Comparison of ENCODE assay signal across 21 cellular contexts in the genomic region with DNA sequence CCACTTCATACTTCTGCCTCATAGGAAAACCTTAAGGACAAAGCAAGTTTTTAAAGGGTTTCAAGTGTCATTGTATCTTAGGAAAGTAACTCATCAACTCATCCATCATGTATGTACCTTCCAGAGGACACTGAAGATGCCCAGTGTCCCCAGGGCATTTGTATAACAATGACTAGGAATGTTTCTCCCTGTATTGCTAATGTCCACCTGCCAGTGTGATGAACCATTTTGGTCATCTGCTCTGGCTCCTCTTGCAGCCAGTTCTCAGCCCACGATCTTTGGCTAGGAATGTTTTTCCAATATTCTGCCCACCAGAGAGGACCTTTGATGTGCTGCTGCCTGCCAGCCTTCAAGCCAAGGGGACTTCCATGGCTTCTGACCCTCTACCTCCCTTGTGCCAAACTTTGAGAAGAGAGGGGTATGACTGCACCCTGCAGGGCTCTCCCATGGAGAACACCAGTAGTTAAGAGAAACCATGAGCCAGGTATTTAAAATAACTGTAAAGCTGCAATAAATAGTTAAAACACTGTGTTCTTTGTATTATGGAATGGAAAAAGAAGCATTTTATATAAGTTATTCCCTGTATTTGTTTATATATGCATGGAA. TPM values are rescaled to one million over a fixed set of nuclear protein-coding genes. Genes with fewer than 3 reads are reported as not detected.
DNase-seq lines count a peak whose midpoint lies in the region; ATAC-seq, FAIRE-seq and TF ChIP-seq lines count a peak whose summit lies in the region.
"Had no signal": no experiment of that assay in that cellular context is flagged by ENCODE, and none has a peak within 500 bp of the region (broad histone marks: within the 10 kb centered on the region; RNA-seq: fewer than 3 reads in every experiment).

No MANE protein-coding gene starts in this region.

- H3K27ac Mint-ChIP-seq in CD4-positive, CD25-positive, alpha-beta regulatory T cell, result peak overlapping the region in 2 of 3 donors; percentile 64 to 71
- H3K27ac Mint-ChIP-seq in neural crest cell (ENCODE audit: unreplicated experiment), result peak overlapping the region; percentile 78

- H3K9me3 Mint-ChIP-seq in CD4-positive, CD25-positive, alpha-beta regulatory T cell, result no peaks in the 10 kb centered on the region
- H3K9me3 Mint-ChIP-seq in neural crest cell, result no peaks in the 10 kb centered on the region
- H3K9me3 Mint-ChIP-seq: CD14-positive monocyte had no signal

- peaks cover 5% of the 10 kb centered on the region for H3K36me3 ChIP-seq in CD4-positive, CD25-positive, alpha-beta regulatory T cell (ENCODE audit: control insufficient read depth, insufficient read depth, low read length)
- peaks cover 0 to under 1% of the 10 kb centered on the region in 2 donors for H3K36me3 ChIP-seq in small intestine (ENCODE audit: control insufficient read depth in 2 of 2, insufficient read depth in 2 of 2, low read length in 2 of 2)
- H3K36me3 ChIP-seq: HAP-1, Peyer's patch had no signal

- H3K4me1 ChIP-seq in CD4-positive, CD25-positive, alpha-beta regulatory T cell (ENCODE audit: control insufficient read depth, insufficient read depth, low read length, poor library complexity, severe bottlenecking), result no peaks in the 10 kb centered on the region
- no peaks in the 10 kb centered on the region for H3K4me1 ChIP-seq in small intestine (ENCODE audit: control insufficient read depth in 2 of 2, insufficient read depth in 1 of 2, low read depth in 1 of 2, low read length in 1 of 2)
- H3K4me1 ChIP-seq: A549, Peyer's patch had no signal

- WGBS in small intestine, 3 donors, result 89 to 92% (median 90%) methylated on average over 1 of the region's 1 CpG

- H3K9me3 ChIP-seq in CD4-positive, CD25-positive, alpha-beta regulatory T cell (ENCODE audit: control insufficient read depth in 2 of 2, low read length in 2 of 2), result no peaks in the 10 kb centered on the region
- H3K9me3 ChIP-seq in small intestine (ENCODE audit: control insufficient read depth, low read depth), result no peaks in the 10 kb centered on the region
- H3K9me3 ChIP-seq: A549, HAP-1, Peyer's patch had no signal

- no peak for ATAC-seq in CD4-positive, CD25-positive, alpha-beta regulatory T cell (ENCODE audit: low read depth in 2 of 2)
- ATAC-seq in GM21825 (IDR thresholded peaks at IDR 0.05; ENCODE audit: unreplicated experiment), result peak; percentile 57
- ATAC-seq: A549, K562 had no signal

- no peak for FAIRE-seq in small intestine (lab: Jason Lieb, UNC)
- FAIRE-seq: A549, K562 had no signal

- peaks cover 3% of the 10 kb centered on the region for H3K36me3 Mint-ChIP-seq in CD4-positive, CD25-positive, alpha-beta regulatory T cell
- H3K36me3 Mint-ChIP-seq in neural crest cell (ENCODE audit: low read depth), result no peaks in the 10 kb centered on the region

- no peak overlapping the region for H3K4me3 ChIP-seq in CD4-positive, CD25-positive, alpha-beta regulatory T cell (ENCODE audit: low read depth, low read length)
- H3K4me3 ChIP-seq in small intestine (ENCODE audit: low read depth in 1 of 2, low read length in 2 of 2), result no peak overlapping the region
- H3K4me3 ChIP-seq: A549, HAP-1, K562, Peyer's patch had no signal

- no peak for DNase-seq in CD4-positive, CD25-positive, alpha-beta regulatory T cell
- DNase-seq in RPMI7951 (ENCODE audit: low read depth) (peak; percentile 11), neural crest cell (ENCODE audit: low read depth, low spot score) (no peak), small intestine (no peak), LoVo (ENCODE audit: low spot score) (no peak), NCI-H187 treated with DMSO at 0.1 percent for 48 hours (lab: John Stamatoyannopoulos, UW) (no peak)
- DNase-seq: Calu3, DMS79, GDM1, NCI-H1048, NCI-H146, NCI-H2107, NCI-H748 treated with DMSO at 0.1 percent for 48 hours, Peyer's patch, SHP77 had no signal

- TF ChIP-seq CTCF in neural crest cell (conservative IDR thresholded peaks at IDR 0.05), result no peak

- H3K27me3 ChIP-seq in CD4-positive, CD25-positive, alpha-beta regulatory T cell (ENCODE audit: control insufficient read depth, insufficient read depth, low read length), result no peaks in the 10 kb centered on the region
- H3K27me3 ChIP-seq in small intestine (ENCODE audit: control insufficient read depth in 2 of 2, insufficient read depth in 2 of 2, low read length in 2 of 2), result no peaks in the 10 kb centered on the region
- H3K27me3 ChIP-seq: Peyer's patch had no signal

- H3K27me3 Mint-ChIP-seq in CD4-positive, CD25-positive, alpha-beta regulatory T cell, result no peaks in the 10 kb centered on the region
- no peaks in the 10 kb centered on the region for H3K27me3 Mint-ChIP-seq in neural crest cell (ENCODE audit: low read depth)

- H3K4me1 Mint-ChIP-seq in CD4-positive, CD25-positive, alpha-beta regulatory T cell, result peaks cover 15 to 23% (median 18%) of the 10 kb centered on the region in 4 donors
- H3K4me1 Mint-ChIP-seq in neural crest cell, result peaks cover 31% of the 10 kb centered on the region

- H3K4me3 Mint-ChIP-seq in CD4-positive, CD25-positive, alpha-beta regulatory T cell, result no peak overlapping the region
- H3K4me3 Mint-ChIP-seq in neural crest cell, result no peak overlapping the region
- H3K4me3 Mint-ChIP-seq: CD14-positive monocyte had no signal

- no peak overlapping the region for H3K27ac ChIP-seq in CD4-positive, CD25-positive, alpha-beta regulatory T cell (ENCODE audit: insufficient read depth, low read length, poor library complexity, severe bottlenecking)
- no peak overlapping the region for H3K27ac ChIP-seq in small intestine (ENCODE audit: low read depth in 1 of 2, low read length in 1 of 2)
- H3K27ac ChIP-seq: A549, Peyer's patch had no signal

RNA-seq across cellular contexts. Expression of gene LMOD3, which starts 11.4 kb away (rescaled TPM):
- total RNA-seq in CD4-positive, CD25-positive, alpha-beta regulatory T cell, result not detected
- polyA plus RNA-seq in CD4-positive, CD25-positive, alpha-beta regulatory T cell, result under 1 TPM; 0.03 to 0.16 (median 0.06) TPM
- total RNA-seq in RPMI7951 (2014; rRNA removed; shearing (Covaris generic)), result not detected in 2 replicates
- total RNA-seq in neural crest cell, result 3.8 and 4.2 TPM in 2 replicates
- polyA plus RNA-seq in small intestine, result under 1 TPM in 2 of 3 donors, not detected in 1; 0.09 to 0.27 TPM
- total RNA-seq: Calu3, K562, M059J, Peyer's patch had no signal
- polyA plus RNA-seq: A549, CD14-positive monocyte had no signal

RNA-seq across cellular contexts. Expression of gene ARL6IP5, which starts 26.3 kb away (rescaled TPM):
- 117 TPM for total RNA-seq in CD4-positive, CD25-positive, alpha-beta regulatory T cell
- polyA plus RNA-seq in CD4-positive, CD25-positive, alpha-beta regulatory T cell, result 100 to 1,000 TPM; 527 to 578 (median 534) TPM
- total RNA-seq in RPMI7951 (2014; rRNA removed; shearing (Covaris generic)), result 167 and 175 TPM in 2 replicates
- 59.2 and 59.9 TPM in 2 replicates for total RNA-seq in neural crest cell
- polyA plus RNA-seq in small intestine, result 10 to 100 TPM; 23.0 to 71.4 (median 50.1) TPM

RNA-seq across cellular contexts. Expression of gene UBA3, which starts 30.9 kb away (rescaled TPM):
- total RNA-seq in CD4-positive, CD25-positive, alpha-beta regulatory T cell, result 62.9 TPM
- 10 to 100 TPM; 51.9 to 75.5 (median 61.6) TPM for polyA plus RNA-seq in CD4-positive, CD25-positive, alpha-beta regulatory T cell
- 104 and 127 TPM in 2 replicates for total RNA-seq in RPMI7951 (2014; rRNA removed; shearing (Covaris generic))
- total RNA-seq in neural crest cell, result 75.6 and 78.8 TPM in 2 replicates
- polyA plus RNA-seq in small intestine, result 10 to 100 TPM; 32.2 to 45.8 (median 37.0) TPM

RNA-seq across cellular contexts. Expression of gene TMF1, which starts 58.9 kb away (rescaled TPM):
- 71.3 TPM for total RNA-seq in CD4-positive, CD25-positive, alpha-beta regulatory T cell
- 10 to 100 TPM; 32.9 to 43.5 (median 35.2) TPM for polyA plus RNA-seq in CD4-positive, CD25-positive, alpha-beta regulatory T cell
- 22.7 and 27.3 TPM in 2 replicates for total RNA-seq in RPMI7951 (2014; rRNA removed; shearing (Covaris generic))
- total RNA-seq in neural crest cell, result 18.5 and 21.3 TPM in 2 replicates
- 10 to 100 TPM in 2 of 3 donors, 1 to 10 TPM in 1; 9.5 to 12.5 (median 10.3) TPM for polyA plus RNA-seq in small intestine
